In the genomic region with DNA sequence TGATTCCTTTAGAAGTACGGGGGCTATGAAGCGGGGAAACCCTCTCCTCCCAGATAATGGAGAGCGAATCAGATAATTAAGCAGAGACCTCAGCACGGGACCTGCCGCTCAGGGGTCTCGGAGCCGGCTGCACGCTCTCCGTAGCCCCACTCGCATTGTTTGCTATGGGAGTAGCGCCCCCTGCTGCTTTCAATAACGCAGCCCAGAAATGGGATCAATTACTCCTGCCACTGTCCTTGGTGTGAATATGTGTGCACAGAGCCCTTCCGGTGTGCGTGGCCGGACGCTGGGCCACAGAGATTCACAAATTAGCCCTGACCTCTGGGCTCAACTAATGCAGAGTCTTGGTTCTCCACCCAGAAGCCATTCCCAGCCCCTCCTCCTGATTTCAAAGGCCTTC, we compare ENCODE assay signal across 15 cellular contexts.
DNase-seq lines count a peak whose midpoint lies in the region; ATAC-seq, FAIRE-seq and TF ChIP-seq lines count a peak whose summit lies in the region.
"Had no signal": no experiment of that assay in that cellular context is flagged by ENCODE, and none has a peak within 500 bp of the region (broad histone marks: within the 10 kb centered on the region; RNA-seq: fewer than 3 reads in every experiment).

No MANE protein-coding gene starts in this region.

- H3K4me3 Mint-ChIP-seq in endothelial cell (ENCODE audit: unreplicated experiment), result no peak overlapping the region
- H3K4me3 Mint-ChIP-seq: CD14-positive monocyte, T-cell had no signal

- H3K36me3 Mint-ChIP-seq in endothelial cell (ENCODE audit: low read depth, unreplicated experiment), result peaks cover 14% of the 10 kb centered on the region
- H3K36me3 Mint-ChIP-seq: CD14-positive monocyte, T-cell had no signal

- H3K9ac ChIP-seq in HepG2 (ENCODE audit: insufficient read depth, low read depth, low read length) (no peak overlapping the region), OCI-LY3 (ENCODE audit: low read length) (no peak overlapping the region)

- TF ChIP-seq POLR2A in HepG2 (IDR thresholded peaks at IDR 0.05; ENCODE audit: insufficient read depth in 1 of 2, low read depth in 2 of 2, low read length in 2 of 2) (no peak), right lobe of liver (IDR thresholded peaks at IDR 0.05) (no peak)

- DNase-seq in HepG2 (ENCODE audit: low spot score) (no peak), right lobe of liver (no peak), islet precursor cell (peak; percentile 82), endothelial cell (ENCODE audit: low spot score) (no peak), NCI-H1436 treated with DMSO at 0.1 percent for 48 hours (lab: John Stamatoyannopoulos, UW) (no peak), cerebellum (ENCODE audit: low spot score) (no peak)
- DNase-seq: amniotic stem cell, NCI-H2081 treated with DMSO at 0.1 percent for 48 hours, T-cell, transverse colon had no signal

- TF ChIP-seq CTCF in HepG2 (CRISPR knock-in tag; IDR thresholded peaks at IDR 0.05) (peak; percentile 19; the same call in 1 of the 2 replicates), right lobe of liver (IDR thresholded peaks at IDR 0.05) (peak in 2 of 4 donors; percentile 34 to 35), OCI-LY3 (IDR thresholded peaks at IDR 0.05; ENCODE audit: low read depth, low read length) (peak; percentile 43), endothelial cell (IDR thresholded peaks at IDR 0.05; ENCODE audit: unreplicated experiment) (no peak)

- H3K36me3 ChIP-seq in HepG2 (replicated peaks in 1 of 2; ENCODE audit: control insufficient read depth in 1 of 2, insufficient read depth in 2 of 2, low read length in 2 of 2), result no peaks in the 10 kb centered on the region
- no peaks in the 10 kb centered on the region for H3K36me3 ChIP-seq in right lobe of liver
- H3K36me3 ChIP-seq in OCI-LY3 (replicated peaks; ENCODE audit: low read depth, low read length), result no peaks in the 10 kb centered on the region
- H3K36me3 ChIP-seq: transverse colon had no signal

- FAIRE-seq in HepG2 (lab: Jason Lieb, UNC), result no peak
- FAIRE-seq: GM12892 had no signal

- TF ChIP-seq EP300 in HepG2 (IDR thresholded peaks at IDR 0.05; ENCODE audit: low read depth in 2 of 2, low read length in 2 of 2), result no peak
- no peak for TF ChIP-seq EP300 in HepG2 (CRISPR knock-in tag; IDR thresholded peaks at IDR 0.05; ENCODE audit: borderline replicate concordance)

- TF ChIP-seq RAD21 in HepG2 (CRISPR knock-in tag; IDR thresholded peaks at IDR 0.05), result no peak

- peaks cover 53% of the 10 kb centered on the region for H3K9me3 ChIP-seq in HepG2 (ENCODE audit: low read length)
- no peaks in the 10 kb centered on the region for H3K9me3 ChIP-seq in right lobe of liver
- H3K9me3 ChIP-seq in OCI-LY3 (ENCODE audit: insufficient read depth, low read length), result no peaks in the 10 kb centered on the region
- H3K9me3 ChIP-seq: psoas muscle, transverse colon had no signal

- H3K9me3 Mint-ChIP-seq in endothelial cell (ENCODE audit: unreplicated experiment), result peaks cover 20% of the 10 kb centered on the region

- H2AFZ ChIP-seq in HepG2 (ENCODE audit: low read length), result no peak overlapping the region
- H2AFZ ChIP-seq in OCI-LY3 (ENCODE audit: low read depth, low read length), result no peak overlapping the region

- H3K27me3 Mint-ChIP-seq in endothelial cell (ENCODE audit: unreplicated experiment), result peaks cover 5% of the 10 kb centered on the region
- H3K27me3 Mint-ChIP-seq: T-cell had no signal

- no peak overlapping the region for H3K27ac ChIP-seq in HepG2 (ENCODE audit: extremely low read length, insufficient read depth, low read length)
- H3K27ac ChIP-seq in right lobe of liver, result no peak overlapping the region
- no peak overlapping the region for H3K27ac ChIP-seq in OCI-LY3 (ENCODE audit: low read length)
- H3K27ac ChIP-seq: psoas muscle, transverse colon had no signal

- H3K4me1 Mint-ChIP-seq in endothelial cell (ENCODE audit: unreplicated experiment), result no peaks in the 10 kb centered on the region
- H3K4me1 Mint-ChIP-seq: CD14-positive monocyte, T-cell had no signal

- H3K4me1 ChIP-seq in HepG2 (ENCODE audit: insufficient read depth, low read length) (no peaks in the 10 kb centered on the region), right lobe of liver (no peaks in the 10 kb centered on the region), OCI-LY3 (ENCODE audit: low read length) (no peaks in the 10 kb centered on the region)
- H3K4me1 ChIP-seq: psoas muscle, transverse colon had no signal

- ATAC-seq in HepG2, result no peak
- ATAC-seq in right lobe of liver, result no peak
- no peak for ATAC-seq in GM18909 (IDR thresholded peaks at IDR 0.05; ENCODE audit: poor library complexity, unreplicated experiment)
- ATAC-seq: psoas muscle, T-cell had no signal

- H3K4me2 ChIP-seq in HepG2 (ENCODE audit: low read depth, low read length) (no peak overlapping the region), OCI-LY3 (ENCODE audit: low read length) (no peak overlapping the region)

- no TSS peak for BruUV-seq in HepG2 (replicated peaks; lab: Mats Ljungman, UMichigan)

- CTCF ChIA-PET in HepG2 (lab: Yijun Ruan, JAX; ENCODE audit: low intra/inter-chr PET ratio, low total read pairs), result no interaction called here

- H3K79me2 ChIP-seq in HepG2 (ENCODE audit: insufficient read depth, low read length) (no peaks in the 10 kb centered on the region), OCI-LY3 (ENCODE audit: low read length) (no peaks in the 10 kb centered on the region)

- H3K4me3 ChIP-seq in HepG2 (replicated peaks in 1 of 3; ENCODE audit: insufficient read depth in 1 of 3, low read depth in 2 of 3, low read length in 3 of 3), result no peak overlapping the region
- no peak overlapping the region for H3K4me3 ChIP-seq in right lobe of liver
- no peak overlapping the region for H3K4me3 ChIP-seq in OCI-LY3 (ENCODE audit: low read length)
- H3K4me3 ChIP-seq: psoas muscle, transverse colon had no signal

- H3K27me3 ChIP-seq in HepG2 (ENCODE audit: control insufficient read depth in 1 of 2, insufficient read depth in 2 of 2, low read length in 2 of 2), result no peaks in the 10 kb centered on the region
- no peaks in the 10 kb centered on the region for H3K27me3 ChIP-seq in right lobe of liver
- H3K27me3 ChIP-seq in OCI-LY3 (ENCODE audit: low read depth, low read length), result no peaks in the 10 kb centered on the region
- H3K27me3 ChIP-seq: transverse colon had no signal

- intact Hi-C loops in HepG2 (cut with micrococcal nuclease; ENCODE audit: unreplicated experiment) (no loop called here), right lobe of liver (cut with DNase I) (no loop called here)

- H4K20me1 ChIP-seq in HepG2 (ENCODE audit: insufficient read depth, low read length) (no peaks in the 10 kb centered on the region), OCI-LY3 (ENCODE audit: insufficient read depth, low read length) (no peaks in the 10 kb centered on the region)

- in situ Hi-C loops in HepG2 (cut with HindIII; ENCODE audit: extremely low pct_ligation_motif_present, low pct_unique_long_range_greater_than_20kb), result no loop called here

- POLR2A ChIA-PET in HepG2 (lab: Yijun Ruan, JAX), result no interaction called here

- no peak overlapping the region for H3K27ac Mint-ChIP-seq in endothelial cell (ENCODE audit: unreplicated experiment)
- H3K27ac Mint-ChIP-seq: CD14-positive monocyte, T-cell had no signal

- WGBS in HepG2 (ENCODE audit: low lambda C conversion rate), result 56% methylated on average over 4 of the region's 16 CpGs
- whole genome bisulfite sequencing in right lobe of liver (ENCODE audit: insufficient coverage, low coverage, low lambda C conversion rate, missing lambda C conversion rate), result 6% methylated on average over 8 of the region's 16 CpGs

TF ChIP-seq in HepG2, 621 proteins besides CTCF, POLR2A, EP300 and RAD21:
- TF ChIP-seq ZZZ3 (CRISPR knock-in tag; IDR thresholded peaks at IDR 0.05; ENCODE audit: borderline replicate concordance) (no peak), NR3C1 (CRISPR knock-in tag; IDR thresholded peaks at IDR 0.05) (no peak)
- TF ChIP-seq, protein P1, sequence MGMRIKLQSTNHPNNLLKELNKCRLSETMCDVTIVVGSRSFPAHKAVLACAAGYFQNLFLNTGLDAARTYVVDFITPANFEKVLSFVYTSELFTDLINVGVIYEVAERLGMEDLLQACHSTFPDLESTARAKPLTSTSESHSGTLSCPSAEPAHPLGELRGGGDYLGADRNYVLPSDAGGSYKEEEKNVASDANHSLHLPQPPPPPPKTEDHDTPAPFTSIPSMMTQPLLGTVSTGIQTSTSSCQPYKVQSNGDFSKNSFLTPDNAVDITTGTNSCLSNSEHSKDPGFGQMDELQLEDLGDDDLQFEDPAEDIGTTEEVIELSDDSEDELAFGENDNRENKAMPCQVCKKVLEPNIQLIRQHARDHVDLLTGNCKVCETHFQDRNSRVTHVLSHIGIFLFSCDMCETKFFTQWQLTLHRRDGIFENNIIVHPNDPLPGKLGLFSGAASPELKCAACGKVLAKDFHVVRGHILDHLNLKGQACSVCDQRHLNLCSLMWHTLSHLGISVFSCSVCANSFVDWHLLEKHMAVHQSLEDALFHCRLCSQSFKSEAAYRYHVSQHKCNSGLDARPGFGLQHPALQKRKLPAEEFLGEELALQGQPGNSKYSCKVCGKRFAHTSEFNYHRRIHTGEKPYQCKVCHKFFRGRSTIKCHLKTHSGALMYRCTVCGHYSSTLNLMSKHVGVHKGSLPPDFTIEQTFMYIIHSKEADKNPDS (CRISPR knock-in tag; IDR thresholded peaks at IDR 0.05), result no peak
